In the genomic region with DNA sequence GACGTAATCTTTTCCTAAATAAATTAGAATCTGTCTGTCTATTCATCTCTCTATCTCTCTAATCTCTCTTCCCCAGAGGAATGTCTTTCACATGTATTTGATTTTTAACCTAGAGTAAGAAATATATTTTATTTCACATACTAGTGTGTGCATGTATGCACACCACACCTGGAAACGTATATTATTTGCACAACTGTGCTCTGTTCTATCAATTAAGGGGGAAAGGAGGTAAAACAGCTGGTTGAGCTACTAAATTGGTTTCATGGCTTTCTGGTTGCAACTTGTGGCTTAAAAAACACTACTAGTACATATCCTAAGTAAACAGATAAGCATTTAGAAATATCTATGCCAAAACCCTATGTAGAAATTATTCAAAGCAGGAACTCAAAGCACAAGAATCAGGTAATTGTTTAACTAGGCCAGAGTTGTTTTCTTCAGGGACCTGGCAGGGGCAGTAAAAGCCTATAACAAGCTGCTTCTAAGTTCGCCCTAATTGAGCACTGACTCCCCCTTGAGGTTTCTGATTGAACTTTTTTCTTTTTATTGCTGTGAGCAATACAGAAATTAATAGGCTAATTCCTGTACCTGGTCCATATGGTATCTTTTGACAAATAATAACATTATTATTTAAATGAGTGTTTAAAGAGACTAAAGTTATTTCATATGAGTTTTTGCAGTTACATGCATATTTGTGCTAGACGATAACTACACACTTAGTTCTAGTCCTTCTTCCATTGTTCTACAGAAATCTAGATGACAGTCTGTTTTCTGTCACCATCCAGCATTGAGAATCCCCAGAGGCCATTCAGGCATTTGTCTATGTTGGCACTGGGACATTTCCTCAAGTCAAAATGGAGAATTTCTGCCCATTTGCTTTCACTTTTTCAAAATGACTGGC, we compare ENCODE assay signal across 8 cellular contexts.
DNase-seq lines count a peak whose midpoint lies in the region; ATAC-seq lines count a peak whose summit lies in the region.

No MANE protein-coding gene starts in this region.

- no peak overlapping the region for H3K4me3 Mint-ChIP-seq in activated CD4-positive, alpha-beta T cell treated with anti-CD3 and anti-CD28 coated beads for 36 hours

- intact Hi-C loops in activated CD4-positive, alpha-beta T cell treated with anti-CD3 and anti-CD28 coated beads for 36 hours (cut with DNase I, micrococcal nuclease), result loop anchor here in 1 of 2 experiments (1.0 kb wide), 1 partner anchor 37 kb away; no protein-coding TSS in a partner anchor

- in situ Hi-C loops in Caki2 (cut with HindIII; ENCODE audit: low pct_unique_long_range_greater_than_20kb, low sequenced_read_pairs), result no loop called here

- no peaks in the 10 kb centered on the region for H3K27me3 ChIP-seq in adipocyte (replicated peaks; ENCODE audit: control insufficient read depth, insufficient read depth, low read length)

- no peaks in the 10 kb centered on the region for H3K9me3 Mint-ChIP-seq in activated CD4-positive, alpha-beta T cell treated with anti-CD3 and anti-CD28 coated beads for 36 hours (ENCODE audit: low read depth)

- DNase-seq in Caki2 (ENCODE audit: low read depth) (peak; percentile 37), NCI-H2171 treated with DMSO at 0.1 percent for 48 hours (lab: John Stamatoyannopoulos, UW) (peak; percentile 62), adipocyte (ENCODE audit: low read depth) (peak; percentile 69), iris pigment epithelial cell (ENCODE audit: low read depth) (peak; percentile 64), mucosa of gallbladder (ENCODE audit: low spot score) (no peak)
- DNase-seq in activated CD4-positive, alpha-beta T cell treated with anti-CD3 and anti-CD28 coated beads for 36 hours, result no peak

- POLR2A ChIA-PET in activated CD4-positive, alpha-beta T cell treated with anti-CD3 and anti-CD28 coated beads for 36 hours (lab: Charles Lee), result no interaction called here

- no peak overlapping the region for H3K9ac ChIP-seq in adipocyte (ENCODE audit: low read length)

- no peak overlapping the region for H3K4me3 ChIP-seq in adipocyte (ENCODE audit: low read length)

- peaks cover 7% of the 10 kb centered on the region for H3K27me3 Mint-ChIP-seq in activated CD4-positive, alpha-beta T cell treated with anti-CD3 and anti-CD28 coated beads for 36 hours

- no peaks in the 10 kb centered on the region for H3K36me3 ChIP-seq in adipocyte (ENCODE audit: control insufficient read depth, insufficient read depth, low read length, severe bottlenecking)

- CTCF ChIA-PET in activated CD4-positive, alpha-beta T cell treated with anti-CD3 and anti-CD28 coated beads for 36 hours (lab: Charles Lee), result interaction anchor here (0.8 to 1.3 kb wide), 2 partner anchors 10 to 37 kb away, joined by 4 to 5 read pairs; no protein-coding TSS in a partner anchor

- no peaks in the 10 kb centered on the region for H3K9me3 ChIP-seq in adipocyte (ENCODE audit: control insufficient read depth, low read length)

- H3K4me1 ChIP-seq in adipocyte (ENCODE audit: control insufficient read depth, insufficient read depth, low read length), result no peaks in the 10 kb centered on the region

- no peaks in the 10 kb centered on the region for H3K36me3 Mint-ChIP-seq in activated CD4-positive, alpha-beta T cell treated with anti-CD3 and anti-CD28 coated beads for 36 hours (ENCODE audit: low read depth)

- no peak overlapping the region for H3K27ac Mint-ChIP-seq in activated CD4-positive, alpha-beta T cell treated with anti-CD3 and anti-CD28 coated beads for 36 hours

- no peaks in the 10 kb centered on the region for H3K4me1 Mint-ChIP-seq in activated CD4-positive, alpha-beta T cell treated with anti-CD3 and anti-CD28 coated beads for 36 hours

- ATAC-seq in GM19324 (IDR thresholded peaks at IDR 0.05; ENCODE audit: low FRiP score, unreplicated experiment) (peak; percentile 85), HG03135 (IDR thresholded peaks at IDR 0.05; ENCODE audit: unreplicated experiment) (peak; percentile 96)
- no peak for ATAC-seq in activated CD4-positive, alpha-beta T cell treated with anti-CD3 and anti-CD28 coated beads for 36 hours

Comparison
In these comparisons a context has a peak if more than half of its experiments do, and no peak if none do; other contexts are left out.
1. DNase-seq: peak in Caki2 (single experiment), NCI-H2171 treated with DMSO at 0.1 percent for 48 hours (single experiment), adipocyte (single experiment) and iris pigment epithelial cell (single experiment); none in activated CD4-positive, alpha-beta T cell treated with anti-CD3 and anti-CD28 coated beads for 36 hours (single experiment) and mucosa of gallbladder (single experiment).